Comparison of ENCODE assay signal across 24 cellular contexts in genomic region chr11:75796091-75796435, GRCh38.
"Had no signal": no experiment of that assay in that cellular context is flagged by ENCODE, and none has a peak within 500 bp of the region (broad histone marks: within the 10 kb centered on the region; RNA-seq: fewer than 3 reads in every experiment).

No MANE protein-coding gene starts in this region.

- H3K9me3 ChIP-seq: colonic mucosa, neutrophil, ovary, sigmoid colon, thyroid gland, upper lobe of left lung had no signal

- H3K4me1 ChIP-seq: colonic mucosa, sigmoid colon, thyroid gland, upper lobe of left lung had no signal

- H3K4me3 ChIP-seq: colonic mucosa, dorsolateral prefrontal cortex, ovary, sigmoid colon, thyroid gland, upper lobe of left lung had no signal

- H3K4me1 Mint-ChIP-seq: activated naive CD4-positive, alpha-beta T cell treated with anti-CD3 and anti-CD28 coated beads, Interleukin-2, amount 50 U/mL, for 24 hours; activated naive CD8-positive, alpha-beta T cell treated with anti-CD3 and anti-CD28 coated beads, Interleukin-2, amount 50 U/mL, for 24 hours; activated T-helper 17 cell treated with anti-CD3 and anti-CD28 coated beads, Interleukin-2, amount 50 U/mL, for 72 hours; nephron; stimulated activated naive CD8-positive, alpha-beta T cell treated with anti-CD3 and anti-CD28 coated beads, Interleukin-15, amount 100 ng/mL, for 72 hours had no signal

- H3K27ac ChIP-seq: colonic mucosa, dorsolateral prefrontal cortex, neutrophil, ovary, sigmoid colon, thyroid gland, upper lobe of left lung had no signal

- H3K27me3 Mint-ChIP-seq: activated CD8-positive, alpha-beta T cell treated with anti-CD3 and anti-CD28 coated beads for 36 hours; activated naive CD4-positive, alpha-beta T cell treated with anti-CD3 and anti-CD28 coated beads, Interleukin-2, amount 50 U/mL, for 24 hours; activated naive CD8-positive, alpha-beta T cell treated with anti-CD3 and anti-CD28 coated beads, Interleukin-2, amount 50 U/mL, for 24 hours; activated T-helper 17 cell treated with anti-CD3 and anti-CD28 coated beads, Interleukin-2, amount 50 U/mL, for 72 hours; stimulated activated memory B cell treated with anti-CD40 and anti-IgM and Interleukin-4, amounts not matched to agents 10 μg/mL and 1 μg/mL and 100 μg/mL, for 72 hours; stimulated activated naive CD8-positive, alpha-beta T cell treated with anti-CD3 and anti-CD28 coated beads, Interleukin-15, amount 100 ng/mL, for 72 hours; T-helper 17 cell had no signal

- H3K36me3 ChIP-seq: colonic mucosa, ovary, sigmoid colon, thyroid gland, upper lobe of left lung had no signal

- H3K27me3 ChIP-seq: colonic mucosa, dorsolateral prefrontal cortex, neutrophil, ovary, sigmoid colon, thyroid gland, upper lobe of left lung had no signal

- ATAC-seq: activated CD8-positive, alpha-beta T cell treated with anti-CD3 and anti-CD28 coated beads for 36 hours; activated naive CD8-positive, alpha-beta T cell treated with anti-CD3 and anti-CD28 coated beads, Interleukin-2, amount 50 U/mL, for 24 hours; activated T-cell treated with anti-CD3 and anti-CD28 coated beads, Interleukin-2, amount 50 U/mL, for 4 hours; activated T-helper 17 cell treated with anti-CD3 and anti-CD28 coated beads, Interleukin-2, amount 50 U/mL, for 72 hours; left ventricle myocardium superior; stimulated activated memory B cell treated with anti-CD40 and anti-IgM and Interleukin-4, amounts not matched to agents 10 μg/mL and 1 μg/mL and 100 μg/mL, for 72 hours; stimulated activated naive CD8-positive, alpha-beta T cell treated with anti-CD3 and anti-CD28 coated beads, Interleukin-15, amount 100 ng/mL, for 72 hours; T-helper 17 cell had no signal

- H3K27ac Mint-ChIP-seq: activated CD8-positive, alpha-beta T cell treated with anti-CD3 and anti-CD28 coated beads for 36 hours; activated naive CD4-positive, alpha-beta T cell treated with anti-CD3 and anti-CD28 coated beads, Interleukin-2, amount 50 U/mL, for 24 hours; activated naive CD8-positive, alpha-beta T cell treated with anti-CD3 and anti-CD28 coated beads, Interleukin-2, amount 50 U/mL, for 24 hours; activated T-helper 17 cell treated with anti-CD3 and anti-CD28 coated beads, Interleukin-2, amount 50 U/mL, for 72 hours; progenitor cell of endocrine pancreas; stimulated activated memory B cell treated with anti-CD40 and anti-IgM and Interleukin-4, amounts not matched to agents 10 μg/mL and 1 μg/mL and 100 μg/mL, for 72 hours; T-helper 17 cell had no signal

- DNase-seq: activated CD4-positive, alpha-beta T cell treated with anti-CD3 and anti-CD28 coated beads for 1 hour; activated CD4-positive, alpha-beta T cell treated with anti-CD3 and anti-CD28 coated beads, Interleukin-2, amount 50 U/mL, for 1 hour; activated CD8-positive, alpha-beta T cell treated with anti-CD3 and anti-CD28 coated beads for 36 hours; activated naive CD8-positive, alpha-beta T cell treated with anti-CD3 and anti-CD28 coated beads, Interleukin-2, amount 50 U/mL, for 24 hours; activated T-cell treated with anti-CD3 and anti-CD28 coated beads, Interleukin-2, amount 50 U/mL, for 4 hours; colonic mucosa; dorsolateral prefrontal cortex; effector memory CD4-positive, alpha-beta T cell; left ventricle myocardium superior; ovary; retina; sigmoid colon; stimulated activated CD4-positive, alpha-beta T cell treated with anti-CD3 and anti-CD28 coated beads, Interleukin-4, amount 100 ng/mL, for 24 hours; stimulated activated naive CD8-positive, alpha-beta T cell treated with anti-CD3 and anti-CD28 coated beads, Interleukin-15, amount 100 ng/mL, for 72 hours; T-helper 17 cell; T1000; thyroid gland; upper lobe of left lung had no signal

- H3K9me3 Mint-ChIP-seq: activated CD8-positive, alpha-beta T cell treated with anti-CD3 and anti-CD28 coated beads for 36 hours; activated naive CD4-positive, alpha-beta T cell treated with anti-CD3 and anti-CD28 coated beads, Interleukin-2, amount 50 U/mL, for 24 hours; activated naive CD8-positive, alpha-beta T cell treated with anti-CD3 and anti-CD28 coated beads, Interleukin-2, amount 50 U/mL, for 24 hours; activated T-cell treated with anti-CD3 and anti-CD28 coated beads, Interleukin-2, amount 50 U/mL, for 4 hours; activated T-helper 17 cell treated with anti-CD3 and anti-CD28 coated beads, Interleukin-2, amount 50 U/mL, for 72 hours; nephron; stimulated activated memory B cell treated with anti-CD40 and anti-IgM and Interleukin-4, amounts not matched to agents 10 μg/mL and 1 μg/mL and 100 μg/mL, for 72 hours; stimulated activated naive CD8-positive, alpha-beta T cell treated with anti-CD3 and anti-CD28 coated beads, Interleukin-15, amount 100 ng/mL, for 72 hours had no signal

- H3K4me3 Mint-ChIP-seq: activated CD8-positive, alpha-beta T cell treated with anti-CD3 and anti-CD28 coated beads for 36 hours; activated naive CD4-positive, alpha-beta T cell treated with anti-CD3 and anti-CD28 coated beads, Interleukin-2, amount 50 U/mL, for 24 hours; activated naive CD8-positive, alpha-beta T cell treated with anti-CD3 and anti-CD28 coated beads, Interleukin-2, amount 50 U/mL, for 24 hours; activated T-cell treated with anti-CD3 and anti-CD28 coated beads, Interleukin-2, amount 50 U/mL, for 4 hours; activated T-helper 17 cell treated with anti-CD3 and anti-CD28 coated beads, Interleukin-2, amount 50 U/mL, for 72 hours; nephron; stimulated activated memory B cell treated with anti-CD40 and anti-IgM and Interleukin-4, amounts not matched to agents 10 μg/mL and 1 μg/mL and 100 μg/mL, for 72 hours; stimulated activated naive CD8-positive, alpha-beta T cell treated with anti-CD3 and anti-CD28 coated beads, Interleukin-15, amount 100 ng/mL, for 72 hours; T-helper 17 cell had no signal

- H3K36me3 Mint-ChIP-seq: activated naive CD4-positive, alpha-beta T cell treated with anti-CD3 and anti-CD28 coated beads, Interleukin-2, amount 50 U/mL, for 24 hours had no signal
